ENCODE assay signal across 8 cellular contexts in the genomic region with DNA sequence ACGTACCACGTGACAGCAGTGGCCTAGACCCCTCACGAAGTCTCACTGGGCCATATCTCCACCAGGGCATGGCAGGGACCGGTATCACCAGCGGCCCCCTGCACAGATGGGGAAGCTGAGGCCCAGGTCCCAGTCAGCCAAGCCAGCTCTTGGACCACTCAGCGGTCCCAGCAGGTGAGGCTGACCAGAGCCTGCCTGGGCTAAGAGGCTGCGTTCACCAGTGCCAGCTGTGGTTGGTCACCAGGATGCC. TPM values are rescaled to one million over a fixed set of nuclear protein-coding genes. Genes with fewer than 3 reads are reported as not detected.
DNase-seq lines count a peak whose midpoint lies in the region; ATAC-seq, FAIRE-seq and TF ChIP-seq lines count a peak whose summit lies in the region.

No MANE protein-coding gene starts in this region.

- H3K4me3 ChIP-seq in gastroesophageal sphincter (peak overlapping the region; percentile 13 to 91), spleen (peak overlapping the region in 6 of 8 donors; percentile 13 to 73 (median 42))

- H2AK5ac ChIP-seq in H9 (ENCODE audit: insufficient read length, low read length) = no peak overlapping the region

- no CpG with 5 or more reads among the region's 7 CpGs for WGBS in H9 (ENCODE audit: extremely low coverage, insufficient read length, low lambda C conversion rate)
- no CpG with 5 or more reads among the region's 7 CpGs for WGBS in gastroesophageal sphincter (ENCODE audit: low coverage in 1 of 2), 2 donors
- WGBS in spleen, 5 donors = 57 to 80% (median 61%) methylated on average over 1 to 7 of the region's 7 CpGs

- no peak overlapping the region for H2BK120ac ChIP-seq in H9 (ENCODE audit: low read depth, low read length, poor library complexity, severe bottlenecking)

- ATAC-seq in gastroesophageal sphincter = no peak

- H2BK20ac ChIP-seq in H9 (ENCODE audit: low read depth, low read length, poor library complexity, severe bottlenecking) = no peak overlapping the region

- H3K14ac ChIP-seq in H9 (ENCODE audit: insufficient read depth, low read length) = no peak overlapping the region

- no peak overlapping the region for H3K9ac ChIP-seq in H9 (ENCODE audit: extremely low read depth, insufficient read length, low read length)

- no peaks in the 10 kb centered on the region for H4K20me1 ChIP-seq in H9 (ENCODE audit: control insufficient read depth, insufficient read depth, insufficient read length)

- H3K27ac ChIP-seq in H9 (ENCODE audit: insufficient read length, low read depth, low read length) (no peak overlapping the region), VCaP (peak overlapping the region; percentile 90), gastroesophageal sphincter (peak overlapping the region; percentile 67 to 93 (median 92)), spleen (peak overlapping the region; percentile 89 to 98 (median 94))

- no peak overlapping the region for H3K18ac ChIP-seq in H9 (ENCODE audit: insufficient read length, low read depth, low read length)

- H3K36me3 ChIP-seq in gastroesophageal sphincter = peaks cover 0 to 10% of the 10 kb centered on the region in 2 donors
- peaks cover 0 to 12% (median 9%) of the 10 kb centered on the region in 6 donors for H3K36me3 ChIP-seq in spleen

- H3K27ac Mint-ChIP-seq in H9 = no peak overlapping the region; a peak in 1 of 7 replicates

- DNase-seq in H9 = no peak
- no peak for DNase-seq in spleen
- no peak for DNase-seq in H54 (ENCODE audit: insufficient read length, low spot score)
- no peak for DNase-seq in OCI-M1 (lab: John Stamatoyannopoulos, UW)
- no peak for DNase-seq in NK-92 treated with Interleukin-12 subunit alpha and Interleukin-12 subunit beta, amount 100 ng/mL, for 24 hours (lab: John Stamatoyannopoulos, UW)
- DNase-seq in NCI-H524 (lab: John Stamatoyannopoulos, UW) = no peak

- no peak overlapping the region for H3T11ph ChIP-seq in H9 (ENCODE audit: low read length)

- H3K36me3 Mint-ChIP-seq in H9 (ENCODE audit: insufficient read depth in 1 of 3, low read depth in 3 of 3) = peaks cover 8 to 12% (median 9%) of the 10 kb centered on the region in 3 experiments

- H3K4me1 Mint-ChIP-seq in H9 = peaks cover 13 to 22% of the 10 kb centered on the region in 2 experiments

- peak overlapping the region; percentile 38 to 65; a peak in 4 of 5 replicates for H3K4me3 Mint-ChIP-seq in H9

- no peak for TF ChIP-seq EP300 in gastroesophageal sphincter (IDR thresholded peaks at IDR 0.05)

- no peaks in the 10 kb centered on the region for H3K27me3 ChIP-seq in H9 (ENCODE audit: insufficient read depth, low read length)
- no peaks in the 10 kb centered on the region for H3K27me3 ChIP-seq in gastroesophageal sphincter
- no peaks in the 10 kb centered on the region for H3K27me3 ChIP-seq in spleen (replicated peaks in 1 of 7)

- H2BK5ac ChIP-seq in H9 (ENCODE audit: insufficient read length, low read length) = no peak overlapping the region

- H3K27me3 Mint-ChIP-seq in H9 (ENCODE audit: low read depth) = peaks cover 30% of the 10 kb centered on the region

- peaks cover 4% of the 10 kb centered on the region for H3K23me2 ChIP-seq in H9 (ENCODE audit: insufficient read length, low read depth, low read length, poor library complexity, severe bottlenecking)

- H3K4ac ChIP-seq in H9 (ENCODE audit: low read depth, low read length) = no peak overlapping the region

- no peaks in the 10 kb centered on the region for H3K79me2 ChIP-seq in H9 (ENCODE audit: insufficient read depth, low read length)

- intact Hi-C loops in spleen (cut with DNase I; ENCODE audit: low total_unique reads) = loop anchor here (5.0 kb wide), 2 partner anchors 126 to 291 kb away; no protein-coding TSS in a partner anchor

- TF ChIP-seq CTCF in H9 (conservative IDR thresholded peaks at IDR 0.05) = no peak
- TF ChIP-seq CTCF in VCaP (conservative IDR thresholded peaks at IDR 0.05) = no peak
- TF ChIP-seq CTCF in gastroesophageal sphincter (IDR thresholded peaks at IDR 0.05) = no peak
- no peak for TF ChIP-seq CTCF in spleen (IDR thresholded peaks at IDR 0.05 in 8 of 11, conservative IDR thresholded peaks at IDR 0.05 in 3 of 11)

- H3K56ac ChIP-seq in H9 (ENCODE audit: insufficient read length, low read depth, low read length) = no peak overlapping the region

- no peak overlapping the region for H2BK12ac ChIP-seq in H9 (ENCODE audit: insufficient read length, low read depth, low read length)

- H3K79me1 ChIP-seq in H9 (ENCODE audit: insufficient read depth, low read depth, low read length, poor library complexity, severe bottlenecking) = no peaks in the 10 kb centered on the region

- no peak for FAIRE-seq in H54 (lab: Jason Lieb, UNC)

- H2BK15ac ChIP-seq in H9 (ENCODE audit: low read depth, low read length) = no peak overlapping the region

- H3K23ac ChIP-seq in H9 (ENCODE audit: insufficient read length, low read depth, low read length) = no peak overlapping the region

- TF ChIP-seq POLR2A in gastroesophageal sphincter (IDR thresholded peaks at IDR 0.05) = no peak
- no peak for TF ChIP-seq POLR2A in spleen (IDR thresholded peaks at IDR 0.05)
- TF ChIP-seq POLR2A in H54 (IDR thresholded peaks at IDR 0.05; ENCODE audit: low read depth, low read length) = no peak

- no peak overlapping the region for H2AFZ ChIP-seq in H9 (ENCODE audit: low read length)

- peak overlapping the region; percentile 20 for H3K4me2 ChIP-seq in H9 (ENCODE audit: insufficient read depth, insufficient read length, low read length)

- no peaks in the 10 kb centered on the region for H3K4me1 ChIP-seq in H9 (ENCODE audit: insufficient read depth, low read length)
- H3K4me1 ChIP-seq in gastroesophageal sphincter = peaks cover 0 to 57% (median 15%) of the 10 kb centered on the region in 3 donors
- H3K4me1 ChIP-seq in spleen = peaks cover 5 to 67% (median 43%) of the 10 kb centered on the region in 6 donors

- no peaks in the 10 kb centered on the region for H3K9me3 ChIP-seq in H9 (ENCODE audit: control insufficient read depth, low read depth, low read length)
- no peaks in the 10 kb centered on the region for H3K9me3 ChIP-seq in gastroesophageal sphincter
- no peaks in the 10 kb centered on the region for H3K9me3 ChIP-seq in spleen

- H4K91ac ChIP-seq in H9 (ENCODE audit: insufficient read length, low read depth, low read length) = no peak overlapping the region

- no peak overlapping the region for H4K8ac ChIP-seq in H9 (replicated peaks; ENCODE audit: insufficient read length, low read depth, low read length)

- no peak overlapping the region for H4K5ac ChIP-seq in H9 (ENCODE audit: insufficient read length, low read depth, low read length)

- no peaks in the 10 kb centered on the region; a peak in 1 of 5 replicates for H3K9me3 Mint-ChIP-seq in H9

RNA-seq across cellular contexts. Expression of gene MRGBP, which starts 2.6 kb away (rescaled TPM):
- total RNA-seq in H9 (2021) (14.6 and 16.3 TPM in 2 replicates), gastroesophageal sphincter (10 to 100 TPM in 3 of 4 donors, 1 to 10 TPM in 1; 9.3 to 15.6 (median 14.5) TPM), spleen (10 to 100 TPM in 4 of 7 donors, 1 to 10 TPM in 3; 8.5 to 15.7 (median 12.0) TPM)
- 10 to 100 TPM; 10.6 to 13.1 (median 12.6) TPM for polyA plus RNA-seq in spleen

RNA-seq across cellular contexts. Expression of gene OGFR, which starts 11.0 kb away (rescaled TPM):
- total RNA-seq in H9 (2021) (33.0 and 33.1 TPM in 2 replicates), gastroesophageal sphincter (10 to 100 TPM; 55.1 to 61.0 (median 58.9) TPM), spleen (10 to 100 TPM; 69.8 to 91.0 (median 78.2) TPM)
- polyA plus RNA-seq in spleen = 100 to 1,000 TPM in 1 of 3 donors, 10 to 100 TPM in 2; 46.0 to 127 (median 66.9) TPM

RNA-seq across cellular contexts. Expression of gene COL9A3, which starts 23.2 kb away (rescaled TPM):
- total RNA-seq in H9 (2021) = 137 and 150 TPM in 2 replicates
- total RNA-seq in gastroesophageal sphincter = 10 to 100 TPM in 2 of 4 donors, 1 to 10 TPM in 2; 8.8 to 29.9 (median 14.3) TPM
- total RNA-seq in spleen = 10 to 100 TPM in 3 of 7 donors, 1 to 10 TPM in 4; 1.2 to 16.7 (median 6.8) TPM
- polyA plus RNA-seq in spleen = 10 to 100 TPM; 10.9 to 14.7 (median 13.1) TPM
